Comparison of ENCODE assay signal across 16 cellular contexts in genomic region chr14:81474685-81475324, GRCh38. TPM values are rescaled to one million over a fixed set of nuclear protein-coding genes. Genes with fewer than 3 reads are reported as not detected.
A peak's percentile ranks its signal among the peaks of the same experiment; 100 is the strongest.
DNase-seq lines count a peak whose midpoint lies in the region; ATAC-seq, FAIRE-seq and TF ChIP-seq lines count a peak whose summit lies in the region.
"Had no signal": no experiment of that assay in that cellular context is flagged by ENCODE, and none has a peak within 500 bp of the region (broad histone marks: within the 10 kb centered on the region; RNA-seq: fewer than 3 reads in every experiment).

No MANE protein-coding gene starts in this region.

- H3K27me3 ChIP-seq in CD4-positive, alpha-beta memory T cell (ENCODE audit: insufficient read depth, low read length) = no peaks in the 10 kb centered on the region
- no peaks in the 10 kb centered on the region for H3K27me3 ChIP-seq in brain microvascular endothelial cell (replicated peaks)
- no peaks in the 10 kb centered on the region for H3K27me3 ChIP-seq in osteoblast (ENCODE audit: insufficient read depth, low read length)
- H3K27me3 ChIP-seq: SJCRH30, stomach, vagina had no signal

- H3K4me3 Mint-ChIP-seq in CD4-positive, alpha-beta memory T cell = peak overlapping the region in 7 of 8 donors; percentile 59 to 88 (median 83)
- peak overlapping the region; percentile 63 for H3K4me3 Mint-ChIP-seq in activated CD8-positive, alpha-beta T cell treated with anti-CD3 and anti-CD28 coated beads, Interleukin-2, amount 10 ng/mL, durations not matched to agents 7 days and 5 days
- peak overlapping the region; percentile 88 for H3K4me3 Mint-ChIP-seq in natural killer cell
- H3K4me3 Mint-ChIP-seq: HFFc6 had no signal

- H3K27ac Mint-ChIP-seq in CD4-positive, alpha-beta memory T cell = peak overlapping the region; percentile 74 to 97 (median 92)
- H3K27ac Mint-ChIP-seq in activated CD8-positive, alpha-beta T cell treated with anti-CD3 and anti-CD28 coated beads, Interleukin-2, amount 10 ng/mL, durations not matched to agents 7 days and 5 days = peak overlapping the region; percentile 93
- H3K27ac Mint-ChIP-seq in natural killer cell = peak overlapping the region; percentile 93 to 94
- H3K27ac Mint-ChIP-seq: HFFc6 had no signal

- ATAC-seq in activated CD8-positive, alpha-beta T cell treated with anti-CD3 and anti-CD28 coated beads, Interleukin-2, amount 10 ng/mL, durations not matched to agents 7 days and 5 days = peak; percentile 37
- peak; percentile 50 to 65 (median 64) for ATAC-seq in natural killer cell
- no peak for ATAC-seq in GM21737 (IDR thresholded peaks at IDR 0.05; ENCODE audit: unreplicated experiment)

- peaks cover 16% of the 10 kb centered on the region for H3K4me1 ChIP-seq in CD4-positive, alpha-beta memory T cell (ENCODE audit: insufficient read depth, low read length)
- no peaks in the 10 kb centered on the region for H3K4me1 ChIP-seq in osteoblast (ENCODE audit: insufficient read depth, low read length)
- H3K4me1 ChIP-seq: SJCRH30, stomach had no signal

- peaks cover 21 to 33% (median 27%) of the 10 kb centered on the region in 4 donors for H3K4me1 Mint-ChIP-seq in CD4-positive, alpha-beta memory T cell
- peaks cover 62% of the 10 kb centered on the region for H3K4me1 Mint-ChIP-seq in activated CD8-positive, alpha-beta T cell treated with anti-CD3 and anti-CD28 coated beads, Interleukin-2, amount 10 ng/mL, durations not matched to agents 7 days and 5 days (ENCODE audit: low read depth)
- H3K4me1 Mint-ChIP-seq in natural killer cell = peaks cover 20 to 25% of the 10 kb centered on the region in 2 donors

- H3K4me2 ChIP-seq in osteoblast (ENCODE audit: insufficient read depth, low read length) = no peak overlapping the region

- H3K27ac ChIP-seq in CD4-positive, alpha-beta memory T cell (ENCODE audit: low read depth, low read length) = peak overlapping the region; percentile 56
- H3K27ac ChIP-seq in brain microvascular endothelial cell (no peak overlapping the region), osteoblast (ENCODE audit: low read depth, low read length) (no peak overlapping the region)
- H3K27ac ChIP-seq: SJCRH30, vagina had no signal

- peaks cover 33 to 44% of the 10 kb centered on the region in 2 donors for H3K36me3 Mint-ChIP-seq in CD4-positive, alpha-beta memory T cell
- H3K36me3 Mint-ChIP-seq in activated CD8-positive, alpha-beta T cell treated with anti-CD3 and anti-CD28 coated beads, Interleukin-2, amount 10 ng/mL, durations not matched to agents 7 days and 5 days (ENCODE audit: low read depth) = peaks cover 71% of the 10 kb centered on the region
- H3K36me3 Mint-ChIP-seq in natural killer cell = peaks cover 14% of the 10 kb centered on the region

- CTCF ChIA-PET in CD4-positive, alpha-beta memory T cell (lab: Charles Lee; ENCODE audit: partially characterized antibody) = interaction anchor here (1.2 kb wide), 1 partner anchor 10 kb away, joined by 5 read pairs; no protein-coding TSS in a partner anchor
- CTCF ChIA-PET in activated CD8-positive, alpha-beta T cell treated with anti-CD3 and anti-CD28 coated beads, Interleukin-2, amount 10 ng/mL, durations not matched to agents 7 days and 5 days (lab: Charles Lee) = interaction anchor here (2.7 kb wide), 1 partner anchor 10 kb away, joined by 17 read pairs; no protein-coding TSS in a partner anchor

- H3K9me3 ChIP-seq in CD4-positive, alpha-beta memory T cell (ENCODE audit: control insufficient read depth in 1 of 2, low read length in 2 of 2) = no peaks in the 10 kb centered on the region
- no peaks in the 10 kb centered on the region for H3K9me3 ChIP-seq in osteoblast (ENCODE audit: low read depth, low read length)
- H3K9me3 ChIP-seq: SJCRH30, stomach, vagina had no signal

- H4K20me1 ChIP-seq in osteoblast (ENCODE audit: insufficient read depth, low read length) = no peaks in the 10 kb centered on the region

- H3K27me3 Mint-ChIP-seq in CD4-positive, alpha-beta memory T cell = no peaks in the 10 kb centered on the region
- no peaks in the 10 kb centered on the region for H3K27me3 Mint-ChIP-seq in activated CD8-positive, alpha-beta T cell treated with anti-CD3 and anti-CD28 coated beads, Interleukin-2, amount 10 ng/mL, durations not matched to agents 7 days and 5 days (ENCODE audit: low read depth)
- no peaks in the 10 kb centered on the region for H3K27me3 Mint-ChIP-seq in natural killer cell (ENCODE audit: low read depth in 2 of 2)

- peaks cover 15% of the 10 kb centered on the region for H3K36me3 ChIP-seq in CD4-positive, alpha-beta memory T cell (ENCODE audit: insufficient read depth, low read length)
- H3K36me3 ChIP-seq in brain microvascular endothelial cell (replicated peaks) (peaks cover 18% of the 10 kb centered on the region), osteoblast (ENCODE audit: insufficient read depth, low read length) (peaks cover 42% of the 10 kb centered on the region)

- peak overlapping the region in 1 of 2 donors; percentile 2 for H3K4me3 ChIP-seq in CD4-positive, alpha-beta memory T cell (ENCODE audit: low read length in 2 of 2)
- H3K4me3 ChIP-seq in brain microvascular endothelial cell (ENCODE audit: low read depth, low read length) (no peak overlapping the region), osteoblast (ENCODE audit: insufficient read depth, low read length) (no peak overlapping the region)
- H3K4me3 ChIP-seq: SJCRH30, stomach, vagina had no signal

- H2AFZ ChIP-seq in osteoblast (ENCODE audit: low read length) = no peak overlapping the region

- no peak for DNase-seq in CD4-positive, alpha-beta memory T cell
- no peak for DNase-seq in GM12892 (ENCODE audit: insufficient read length)
- no peak for DNase-seq in activated CD8-positive, alpha-beta T cell treated with anti-CD3 and anti-CD28 coated beads, Interleukin-2, amount 10 ng/mL, durations not matched to agents 7 days and 5 days
- no peak for DNase-seq in natural killer cell
- no peak for DNase-seq in brain microvascular endothelial cell
- DNase-seq in osteoblast (ENCODE audit: insufficient read length, low spot score, missing footprints) = no peak
- DNase-seq: C1 segment of cervical spinal cord, glutamatergic neuron, HFFc6, NCI-H1105, SJCRH30, stomach had no signal

- in situ Hi-C loops in brain microvascular endothelial cell (cut with HindIII; ENCODE audit: low pct_ligation_motif_present, low sequenced_read_pairs) = no loop called here

- TF ChIP-seq CTCF in natural killer cell (IDR thresholded peaks at IDR 0.05) (no peak), brain microvascular endothelial cell (IDR thresholded peaks at IDR 0.05; ENCODE audit: low read depth, low read length, missing control alignments) (no peak), osteoblast (IDR thresholded peaks at IDR 0.05; ENCODE audit: extremely low read depth, low read depth, low read length) (no peak)

- H3K79me2 ChIP-seq in osteoblast (ENCODE audit: insufficient read depth, low read length) = no peaks in the 10 kb centered on the region

- intact Hi-C loops in CD4-positive, alpha-beta memory T cell (cut with micrococcal nuclease) = loop anchor here (5.0 kb wide), 2 partner anchors 57 to 253 kb away; partner anchors contain the start of genes GTF2A1 and SEL1L
- intact Hi-C loops in natural killer cell (cut with micrococcal nuclease) = loop anchor here (10.0 kb wide), 1 partner anchor 60 kb away; the partner anchor contains the start of gene SEL1L

- FAIRE-seq in GM12892 (lab: Jason Lieb, UNC) = peak; percentile 57
- FAIRE-seq: islet of Langerhans, TTC549 had no signal

- no peaks in the 10 kb centered on the region for H3K9me3 Mint-ChIP-seq in CD4-positive, alpha-beta memory T cell
- H3K9me3 Mint-ChIP-seq in activated CD8-positive, alpha-beta T cell treated with anti-CD3 and anti-CD28 coated beads, Interleukin-2, amount 10 ng/mL, durations not matched to agents 7 days and 5 days (ENCODE audit: insufficient read depth) = no peaks in the 10 kb centered on the region
- H3K9me3 Mint-ChIP-seq in natural killer cell = no peaks in the 10 kb centered on the region
- H3K9me3 Mint-ChIP-seq: HFFc6 had no signal

- no peak for TF ChIP-seq POLR2A in GM12892 (IDR thresholded peaks at IDR 0.05; ENCODE audit: low read depth, low read length)

- POLR2A ChIA-PET in CD4-positive, alpha-beta memory T cell (lab: Charles Lee; ENCODE audit: partially characterized antibody) = no interaction called here
- POLR2A ChIA-PET in activated CD8-positive, alpha-beta T cell treated with anti-CD3 and anti-CD28 coated beads, Interleukin-2, amount 10 ng/mL, durations not matched to agents 7 days and 5 days (lab: Charles Lee) = no interaction called here

RNA-seq across cellular contexts. Expression of gene SEL1L, which starts 58.8 kb away (rescaled TPM):
- total RNA-seq in CD4-positive, alpha-beta memory T cell = 10 to 100 TPM; 65.7 TPM
- 10 to 100 TPM; 18.4 to 30.2 TPM for polyA plus RNA-seq in CD4-positive, alpha-beta memory T cell
- 24.2 TPM for polyA plus RNA-seq in GM12892 (2012; ENCODE audit: missing spikeins)
- 10 to 100 TPM; 48.9 to 51.3 TPM for total RNA-seq in activated CD8-positive, alpha-beta T cell treated with anti-CD3 and anti-CD28 coated beads, Interleukin-2, amount 10 ng/mL, durations not matched to agents 7 days and 5 days
- 10 to 100 TPM; 55.0 to 93.0 (median 77.0) TPM for total RNA-seq in natural killer cell
- 132 and 151 TPM in 2 replicates for total RNA-seq in osteoblast
